Comparison of ENCODE assay signal across 14 cellular contexts in the genomic region with DNA sequence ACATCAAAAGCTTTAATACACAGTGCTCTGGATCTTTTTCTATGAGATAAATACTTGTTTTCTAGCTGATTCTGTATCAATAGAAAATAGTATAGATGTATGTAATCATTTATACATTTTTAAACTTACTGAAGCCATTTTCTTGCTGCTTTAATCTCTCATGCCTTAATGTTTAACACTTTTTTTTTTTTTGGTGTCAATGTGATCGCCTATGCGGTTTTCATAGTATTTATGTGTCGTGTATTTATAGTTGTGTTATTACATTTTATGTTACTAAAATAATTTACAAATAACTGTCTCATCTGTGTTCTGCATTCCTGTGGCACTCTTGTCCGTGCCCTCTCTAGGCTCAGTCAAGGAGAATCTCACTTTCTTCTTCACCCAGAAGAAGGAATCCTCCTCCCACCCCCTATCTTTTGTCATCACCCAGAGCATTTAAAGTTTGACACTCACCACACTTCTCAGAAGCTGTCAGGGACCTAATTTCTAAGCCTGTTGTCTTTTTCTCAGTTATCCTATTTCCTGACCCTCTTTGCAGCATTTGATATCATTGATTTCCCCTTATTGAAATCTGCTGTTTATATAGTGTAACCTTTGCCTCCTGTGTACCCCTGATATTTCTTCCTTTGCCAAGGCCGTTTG. TPM values are rescaled to one million over a fixed set of nuclear protein-coding genes. Genes with fewer than 3 reads are reported as not detected.
"Had no signal": no experiment of that assay in that cellular context is flagged by ENCODE, and none has a peak within 500 bp of the region (broad histone marks: within the 10 kb centered on the region; RNA-seq: fewer than 3 reads in every experiment).

No MANE protein-coding gene starts in this region.

- H3K4me3 ChIP-seq: breast epithelium, dorsolateral prefrontal cortex, transverse colon had no signal

- H3K27me3 ChIP-seq: breast epithelium, dorsolateral prefrontal cortex, transverse colon had no signal

- H3K9me3 ChIP-seq: breast epithelium, transverse colon had no signal

- H3K27ac ChIP-seq: breast epithelium had no signal

- FAIRE-seq: endometrium, islet of Langerhans had no signal

- ATAC-seq: esophagus mucosa, left colon had no signal

- H3K36me3 ChIP-seq: breast epithelium, transverse colon had no signal

- DNase-seq: activated CD4-positive, alpha-beta T cell treated with anti-CD3 and anti-CD28 coated beads for 4 hours; aorta; dorsolateral prefrontal cortex; left colon; mammary epithelial cell; nucleus accumbens; posterior cingulate gyrus; retina; stimulated activated naive CD4-positive, alpha-beta T cell; transverse colon had no signal

RNA-seq across cellular contexts. Expression of a gene that starts 21.4 kb away (rescaled TPM):
- total RNA-seq: mammary epithelial cell had no signal

RNA-seq across cellular contexts. Expression of a gene that starts 54.0 kb away (rescaled TPM):
- total RNA-seq: mammary epithelial cell had no signal
